ENCODE assay signal across 9 cellular contexts in the genomic region with DNA sequence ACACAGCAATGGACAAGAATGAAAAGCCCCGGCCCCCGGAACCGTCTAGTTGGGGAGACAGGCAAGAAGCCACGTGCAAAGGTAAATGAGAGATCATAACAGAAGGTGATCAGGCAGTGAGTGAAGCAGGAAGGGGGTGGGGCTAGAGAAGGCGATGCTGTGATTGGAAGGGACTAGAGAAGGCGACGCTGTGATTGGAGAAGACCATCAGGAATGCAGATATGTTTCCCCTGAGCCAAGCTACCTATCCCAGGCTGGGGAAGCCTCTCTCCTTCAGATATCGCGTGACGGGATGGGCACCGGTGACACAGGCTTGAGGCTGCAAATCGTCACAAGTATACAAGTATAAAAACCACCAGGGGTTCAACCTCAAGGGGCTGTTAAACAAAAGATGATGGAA. TPM values are rescaled to one million over a fixed set of nuclear protein-coding genes. Genes with fewer than 3 reads are reported as not detected.
A peak's percentile ranks its signal among the peaks of the same experiment; 100 is the strongest.
DNase-seq lines count a peak whose midpoint lies in the region; ATAC-seq and TF ChIP-seq lines count a peak whose summit lies in the region.
"Had no signal": no experiment of that assay in that cellular context is flagged by ENCODE, and none has a peak within 500 bp of the region (broad histone marks: within the 10 kb centered on the region; RNA-seq: fewer than 3 reads in every experiment).

No MANE protein-coding gene starts in this region.

- WGBS in right cardiac atrium: 67% methylated on average over 12 of the region's 12 CpGs
- WGBS in thymus: 80% methylated on average over 12 of the region's 12 CpGs

- intact Hi-C loops in right cardiac atrium (cut with DNase I): no loop called here

- H3K4me3 ChIP-seq in cardiac muscle cell (no peak overlapping the region), right cardiac atrium (ENCODE audit: low read length) (no peak overlapping the region), thymus (ENCODE audit: low read length) (no peak overlapping the region), coronary artery (no peak overlapping the region)

- DNase-seq in cardiac muscle cell (ENCODE audit: low read depth in 1 of 2, low spot score in 1 of 2) (peak in 1 of 2 donors; percentile 78), right cardiac atrium (no peak), germinal center (ENCODE audit: low spot score) (peak; percentile 58), coronary artery (ENCODE audit: low spot score) (no peak)
- DNase-seq in activated CD4-positive, alpha-beta T cell treated with anti-CD3 and anti-CD28 coated beads for 4 hours: peak; percentile 39 to 51

- ATAC-seq in right cardiac atrium: no peak
- ATAC-seq in GM18517 (IDR thresholded peaks at IDR 0.05; ENCODE audit: unreplicated experiment): no peak
- no peak for ATAC-seq in GM19397 (IDR thresholded peaks at IDR 0.05; ENCODE audit: unreplicated experiment)

- H3K9me3 ChIP-seq in cardiac muscle cell (ENCODE audit: low read depth) (no peaks in the 10 kb centered on the region), right cardiac atrium (ENCODE audit: control insufficient read depth, low read length) (no peaks in the 10 kb centered on the region), thymus (ENCODE audit: control insufficient read depth) (no peaks in the 10 kb centered on the region)

- TF ChIP-seq CTCF in cardiac muscle cell (IDR thresholded peaks at IDR 0.05; ENCODE audit: low read depth, low read length) (no peak), coronary artery (IDR thresholded peaks at IDR 0.05) (no peak)

- H3K27me3 ChIP-seq in cardiac muscle cell (no peaks in the 10 kb centered on the region), right cardiac atrium (ENCODE audit: control insufficient read depth, insufficient read depth) (no peaks in the 10 kb centered on the region), thymus (ENCODE audit: control insufficient read depth, insufficient read depth) (no peaks in the 10 kb centered on the region)

- H3K36me3 ChIP-seq in cardiac muscle cell (peaks cover 8% of the 10 kb centered on the region), thymus (ENCODE audit: control insufficient read depth, insufficient read depth) (peaks cover 42% of the 10 kb centered on the region)

- H3K4me1 ChIP-seq in cardiac muscle cell (ENCODE audit: low read depth): peaks cover 1% of the 10 kb centered on the region
- peaks cover 4% of the 10 kb centered on the region for H3K4me1 ChIP-seq in right cardiac atrium (ENCODE audit: control insufficient read depth, insufficient read depth, low read length)
- H3K4me1 ChIP-seq in thymus (ENCODE audit: control insufficient read depth, insufficient read depth, low read length): peaks cover 3% of the 10 kb centered on the region

- H3K27ac ChIP-seq in cardiac muscle cell (peak overlapping the region; percentile 49), right cardiac atrium (ENCODE audit: low read length) (no peak overlapping the region), thymus (ENCODE audit: low read depth) (peak overlapping the region; percentile 53), coronary artery (no peak overlapping the region)

RNA-seq across cellular contexts. Expression of a gene that starts 21.8 kb away (rescaled TPM):
- total RNA-seq in cardiac muscle cell (44.6 and 48.1 TPM in 2 replicates), right cardiac atrium (10 to 100 TPM; 20.3 to 24.1 (median 21.1) TPM)
- polyA plus RNA-seq in cardiac muscle cell (33.3 and 34.0 TPM in 2 replicates), right cardiac atrium (21.5 TPM), thymus (95.4 TPM)

RNA-seq across cellular contexts. Expression of a gene that starts 32.0 kb away (rescaled TPM):
- total RNA-seq in cardiac muscle cell (8.9 TPM in 2 replicates), right cardiac atrium (10 to 100 TPM; 10.9 to 15.6 (median 13.5) TPM)
- polyA plus RNA-seq in cardiac muscle cell (2.7 and 3.3 TPM in 2 replicates), right cardiac atrium (7.0 TPM), thymus (5.7 TPM)

RNA-seq across cellular contexts. Expression of a gene that starts 35.9 kb away (rescaled TPM):
- total RNA-seq in cardiac muscle cell (0.24 and 0.67 TPM in 2 replicates), right cardiac atrium (1 to 10 TPM; 1.4 to 3.2 (median 2.2) TPM)
- polyA plus RNA-seq in cardiac muscle cell (not detected in 2 replicates), right cardiac atrium (1.9 TPM), thymus (0.94 TPM)

RNA-seq across cellular contexts. Expression of a gene that starts 53.9 kb away (rescaled TPM):
- not detected in 2 replicates for total RNA-seq in cardiac muscle cell
- polyA plus RNA-seq in cardiac muscle cell: 0.44 TPM in 1 of 2 replicates, not detected in the other
- not detected for total RNA-seq in right cardiac atrium
- polyA plus RNA-seq in right cardiac atrium: not detected
- 0.18 TPM for polyA plus RNA-seq in thymus
- total RNA-seq: urinary bladder had no signal
- polyA plus RNA-seq: urinary bladder had no signal

RNA-seq across cellular contexts. Expression of a gene that starts 57.5 kb away (rescaled TPM):
- total RNA-seq in cardiac muscle cell: 4.6 and 7.1 TPM in 2 replicates
- 4.3 and 17.1 TPM in 2 replicates for polyA plus RNA-seq in cardiac muscle cell
- total RNA-seq in right cardiac atrium: 1 to 10 TPM; 3.3 to 4.7 (median 3.7) TPM
- 3.4 TPM for polyA plus RNA-seq in right cardiac atrium
- 19.1 TPM for polyA plus RNA-seq in thymus

Comparison
In these comparisons a context has a peak if more than half of its experiments do, and no peak if none do; other contexts are left out.
1. H3K27ac ChIP-seq: peak in cardiac muscle cell (single experiment) and thymus (single experiment); none in right cardiac atrium (single experiment) and coronary artery (0 of 2).
2. DNase-seq: peak in activated CD4-positive, alpha-beta T cell treated with anti-CD3 and anti-CD28 coated beads for 4 hours (2 of 2) and germinal center (single experiment); none in right cardiac atrium (0 of 3) and coronary artery (single experiment).